ENCODE assay signal across 17 cellular contexts in genomic region chr6:12582421-12583110, GRCh38.
"Had no signal": no experiment of that assay in that cellular context is flagged by ENCODE, and none has a peak within 500 bp of the region (broad histone marks: within the 10 kb centered on the region; RNA-seq: fewer than 3 reads in every experiment).

No MANE protein-coding gene starts in this region.

- H3K27ac ChIP-seq: gastroesophageal sphincter, neutrophil, parathyroid adenoma, tibial artery, vagina had no signal

- H3K36me3 ChIP-seq: gastroesophageal sphincter, neutrophil, tibial artery, vagina had no signal

- DNase-seq: activated CD4-positive, alpha-beta T cell treated with anti-CD3 and anti-CD28 coated beads, Interleukin-2, amount 10 ng/mL, durations not matched to agents 7 days and 5 days; activated CD4-positive, CD25-positive, alpha-beta regulatory T cell; activated CD8-positive, alpha-beta memory T cell treated with anti-CD3 and anti-CD28 coated beads for 24 hours; activated gamma-delta T cell treated with Interleukin-2 at 50 U/mL for 16 hours; amniotic stem cell; cortex of kidney; effector CD8-positive, alpha-beta T cell; mucosa of descending colon; naive thymus-derived CD8-positive, alpha-beta T cell; retina; stimulated activated naive CD4-positive, alpha-beta T cell; tibial artery had no signal

- H3K4me1 ChIP-seq: parathyroid adenoma had no signal

- H3K27me3 ChIP-seq: gastroesophageal sphincter, neutrophil, tibial artery, vagina had no signal

- H3K4me3 ChIP-seq: gastroesophageal sphincter, lung, mucosa of descending colon, tibial artery, vagina had no signal

- H3K79me2 ChIP-seq: parathyroid adenoma had no signal

- H3K9me3 ChIP-seq: gastroesophageal sphincter, mucosa of descending colon, neutrophil, tibial artery, vagina had no signal

- ATAC-seq: gastroesophageal sphincter; mucosa of descending colon; naive thymus-derived CD8-positive, alpha-beta T cell had no signal

- H3K9ac ChIP-seq: parathyroid adenoma had no signal

- H2AFZ ChIP-seq: parathyroid adenoma had no signal
